In the genomic region with DNA sequence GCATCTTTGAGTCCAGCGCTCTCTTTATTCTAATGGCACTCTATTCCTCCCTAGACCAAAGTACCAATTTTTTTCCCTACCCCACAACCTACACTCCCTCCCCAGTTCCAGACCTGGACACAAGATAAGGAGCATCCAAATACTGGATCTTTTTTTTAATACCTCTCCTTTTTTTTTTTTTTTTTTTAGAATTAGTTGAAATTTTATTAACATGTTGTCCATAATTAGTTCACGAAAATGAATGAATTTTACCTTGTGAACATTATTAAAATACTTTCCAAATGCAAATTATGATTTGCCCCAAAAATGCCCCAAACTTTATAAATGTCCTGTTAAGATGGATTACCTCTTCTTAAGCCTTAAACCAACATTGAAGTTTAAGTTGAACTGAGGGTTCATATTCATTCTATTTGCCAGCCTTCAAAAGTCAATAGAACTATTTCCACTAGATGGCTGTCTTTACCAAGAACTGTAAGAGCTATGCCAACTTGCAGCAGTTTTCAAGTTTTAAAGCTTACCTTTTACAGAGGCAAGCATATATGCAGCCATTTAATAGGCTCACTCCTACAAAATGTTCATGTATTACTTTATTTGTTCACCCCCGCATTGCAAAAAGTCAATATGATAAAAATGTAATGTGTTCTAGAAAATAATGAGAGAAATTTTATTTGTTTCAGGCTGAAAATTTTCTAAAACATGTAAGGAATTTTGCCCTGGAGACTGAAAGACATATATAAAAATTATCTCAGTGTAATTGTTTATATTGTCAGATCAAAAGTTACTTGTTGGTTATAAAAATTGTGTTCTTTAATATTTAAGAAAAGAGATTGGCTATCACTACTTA, we compare ENCODE assay signal across 1 cellular context.
TF ChIP-seq lines count a peak whose summit lies in the region.

No MANE protein-coding gene starts in this region.

TF ChIP-seq in SK-N-SH, 30 proteins besides CTCF, POLR2A, EP300 and RAD21 (continued from another document):
- TF ChIP-seq, protein P1, sequence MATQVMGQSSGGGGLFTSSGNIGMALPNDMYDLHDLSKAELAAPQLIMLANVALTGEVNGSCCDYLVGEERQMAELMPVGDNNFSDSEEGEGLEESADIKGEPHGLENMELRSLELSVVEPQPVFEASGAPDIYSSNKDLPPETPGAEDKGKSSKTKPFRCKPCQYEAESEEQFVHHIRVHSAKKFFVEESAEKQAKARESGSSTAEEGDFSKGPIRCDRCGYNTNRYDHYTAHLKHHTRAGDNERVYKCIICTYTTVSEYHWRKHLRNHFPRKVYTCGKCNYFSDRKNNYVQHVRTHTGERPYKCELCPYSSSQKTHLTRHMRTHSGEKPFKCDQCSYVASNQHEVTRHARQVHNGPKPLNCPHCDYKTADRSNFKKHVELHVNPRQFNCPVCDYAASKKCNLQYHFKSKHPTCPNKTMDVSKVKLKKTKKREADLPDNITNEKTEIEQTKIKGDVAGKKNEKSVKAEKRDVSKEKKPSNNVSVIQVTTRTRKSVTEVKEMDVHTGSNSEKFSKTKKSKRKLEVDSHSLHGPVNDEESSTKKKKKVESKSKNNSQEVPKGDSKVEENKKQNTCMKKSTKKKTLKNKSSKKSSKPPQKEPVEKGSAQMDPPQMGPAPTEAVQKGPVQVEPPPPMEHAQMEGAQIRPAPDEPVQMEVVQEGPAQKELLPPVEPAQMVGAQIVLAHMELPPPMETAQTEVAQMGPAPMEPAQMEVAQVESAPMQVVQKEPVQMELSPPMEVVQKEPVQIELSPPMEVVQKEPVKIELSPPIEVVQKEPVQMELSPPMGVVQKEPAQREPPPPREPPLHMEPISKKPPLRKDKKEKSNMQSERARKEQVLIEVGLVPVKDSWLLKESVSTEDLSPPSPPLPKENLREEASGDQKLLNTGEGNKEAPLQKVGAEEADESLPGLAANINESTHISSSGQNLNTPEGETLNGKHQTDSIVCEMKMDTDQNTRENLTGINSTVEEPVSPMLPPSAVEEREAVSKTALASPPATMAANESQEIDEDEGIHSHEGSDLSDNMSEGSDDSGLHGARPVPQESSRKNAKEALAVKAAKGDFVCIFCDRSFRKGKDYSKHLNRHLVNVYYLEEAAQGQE (IDR thresholded peaks at IDR 0.05; ENCODE audit: low read depth, low read length), result no peak
- TF ChIP-seq FOSL2 (IDR thresholded peaks at IDR 0.05; ENCODE audit: borderline replicate concordance, low read depth) (no peak), YY1 (IDR thresholded peaks at IDR 0.05; ENCODE audit: low read depth) (no peak), TEAD4 (IDR thresholded peaks at IDR 0.05; ENCODE audit: borderline replicate concordance, insufficient read depth) (no peak), TCF12 (IDR thresholded peaks at IDR 0.05) (no peak), SIN3A (IDR thresholded peaks at IDR 0.05; ENCODE audit: borderline replicate concordance, low read depth, low read length) (no peak), TAF1 (IDR thresholded peaks at IDR 0.05; ENCODE audit: borderline replicate concordance, low read depth, low read length) (0 out of 2 replicates have a peak, but pooled peaks have one; percentile 28), RCOR1 (IDR thresholded peaks at IDR 0.05; ENCODE audit: low read length) (no peak), GATA2 (CRISPR knock-in tag; IDR thresholded peaks at IDR 0.05) (no peak), FOXJ3 (CRISPR knock-in tag; IDR thresholded peaks at IDR 0.05) (no peak)
